ENCODE assay signal across 15 cellular contexts in the genomic region with DNA sequence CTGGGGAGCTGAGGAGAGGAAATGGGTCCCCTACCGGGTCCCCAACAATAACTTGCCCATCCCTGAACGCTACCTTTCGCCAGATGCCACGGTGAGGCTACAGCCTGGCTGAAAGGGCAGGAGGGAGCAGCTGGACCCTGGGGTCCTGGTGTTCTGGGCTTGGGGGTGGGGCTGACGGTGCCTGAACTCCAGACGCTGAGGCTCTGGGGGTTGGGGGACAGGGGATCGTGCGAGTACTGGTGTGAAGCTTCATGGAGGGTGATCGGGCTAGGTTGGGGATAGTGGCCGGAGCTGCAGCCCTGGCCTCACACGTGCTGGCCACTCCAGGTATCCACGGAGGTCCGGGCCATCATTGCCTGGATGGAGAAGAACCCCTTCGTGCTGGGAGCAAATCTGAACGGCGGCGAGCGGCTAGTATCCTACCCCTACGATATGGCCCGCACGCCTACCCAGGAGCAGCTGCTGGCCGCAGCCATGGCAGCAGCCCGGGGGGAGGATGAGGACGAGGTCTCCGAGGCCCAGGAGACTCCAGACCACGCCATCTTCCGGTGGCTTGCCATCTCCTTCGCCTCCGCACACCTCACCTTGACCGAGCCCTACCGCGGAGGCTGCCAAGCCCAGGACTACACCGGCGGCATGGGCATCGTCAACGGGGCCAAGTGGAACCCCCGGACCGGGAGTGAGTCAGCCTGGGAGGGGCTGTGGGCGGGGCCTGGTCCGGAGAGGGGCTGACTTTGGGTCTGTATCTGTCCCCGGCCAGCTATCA. TPM values are rescaled to one million over a fixed set of nuclear protein-coding genes. Genes with fewer than 3 reads are reported as not detected.
A peak's percentile ranks its signal among the peaks of the same experiment; 100 is the strongest.
DNase-seq lines count a peak whose midpoint lies in the region; ATAC-seq and TF ChIP-seq lines count a peak whose summit lies in the region.
"Had no signal": no experiment of that assay in that cellular context is flagged by ENCODE, and none has a peak within 500 bp of the region (broad histone marks: within the 10 kb centered on the region; RNA-seq: fewer than 3 reads in every experiment).

No MANE protein-coding gene starts in this region.

- no peak overlapping the region for H3K27ac ChIP-seq in HCT116 (ENCODE audit: low read depth, low read length)
- no peak overlapping the region for H3K27ac ChIP-seq in trophoblast cell (ENCODE audit: low read depth, low read length)
- no peak overlapping the region for H3K27ac ChIP-seq in CD8-positive, alpha-beta T cell (ENCODE audit: low read depth, low read length)

- no peak overlapping the region for H3K4me3 ChIP-seq in HCT116 (replicated peaks in 1 of 2; ENCODE audit: low read depth in 1 of 2, low read length in 2 of 2)
- no peak overlapping the region for H3K4me3 ChIP-seq in trophoblast cell (ENCODE audit: low read depth, low read length)
- H3K4me3 ChIP-seq in CD8-positive, alpha-beta T cell (ENCODE audit: low read depth, low read length): no peak overlapping the region

- no CpG with 5 or more reads among the region's 41 CpGs for WGBS in trophoblast cell (ENCODE audit: extremely low coverage, insufficient coverage, insufficient read length)

- peaks cover 17% of the 10 kb centered on the region for H3K36me3 Mint-ChIP-seq in WTC11
- H3K36me3 Mint-ChIP-seq in CD8-positive, alpha-beta T cell: peaks cover 68% of the 10 kb centered on the region

- H3K4me3 Mint-ChIP-seq in WTC11: no peak overlapping the region
- no peak overlapping the region for H3K4me3 Mint-ChIP-seq in CD8-positive, alpha-beta T cell

- H2BK120ac ChIP-seq in trophoblast cell (ENCODE audit: insufficient read depth, low read length, poor library complexity): no peak overlapping the region

- H3K36me3 ChIP-seq in HCT116 (ENCODE audit: control insufficient read depth in 1 of 2, insufficient read depth in 2 of 2, low read length in 2 of 2) (peaks cover 9 to 15% of the 10 kb centered on the region in 2 experiments; a peak in 3 of 4 replicates), trophoblast cell (ENCODE audit: control insufficient read depth in 1 of 2, insufficient read depth in 2 of 2, low read length in 2 of 2) (peaks cover 90 to 91% of the 10 kb centered on the region in 2 experiments)
- no peaks in the 10 kb centered on the region for H3K36me3 ChIP-seq in CD8-positive, alpha-beta T cell (ENCODE audit: insufficient read depth, low read length)

- no peak overlapping the region for H4K8ac ChIP-seq in trophoblast cell (ENCODE audit: low read depth, low read length)

- POLR2A ChIA-PET in HCT116 (lab: Charles Lee) (no interaction called here), WTC11 (lab: Charles Lee) (interaction anchor here (0.6 kb wide), 2 partner anchors 12 to 318 kb away, joined by 3 to 4 read pairs; no protein-coding TSS in a partner anchor)
- POLR2A ChIA-PET in CD8-positive, alpha-beta T cell (lab: Charles Lee): no interaction called here

- no peaks in the 10 kb centered on the region for H3K79me1 ChIP-seq in trophoblast cell (ENCODE audit: low read length)

- no peak overlapping the region for H3K14ac ChIP-seq in trophoblast cell (ENCODE audit: low read length)

- BruUV-seq in HCT116 (replicated peaks; lab: Mats Ljungman, UMichigan): no TSS peak

- no peaks in the 10 kb centered on the region for H3K9me2 ChIP-seq in HCT116 (ENCODE audit: insufficient read depth)

- no peak overlapping the region for H3K4ac ChIP-seq in trophoblast cell (ENCODE audit: low read depth, low read length)

- no peak overlapping the region for H2BK5ac ChIP-seq in trophoblast cell (ENCODE audit: low read depth, low read length, poor library complexity)

- ATAC-seq in HCT116 (peak; percentile 8; the same call in 1 of the 2 replicates), WTC11 (peak; percentile 38), HG03378 (IDR thresholded peaks at IDR 0.05; ENCODE audit: unreplicated experiment) (no peak), GM18519 (IDR thresholded peaks at IDR 0.05; ENCODE audit: low FRiP score, unreplicated experiment) (no peak)
- ATAC-seq in CD8-positive, alpha-beta T cell: no peak

- H3K23ac ChIP-seq in trophoblast cell (ENCODE audit: low read length): no peak overlapping the region

- H2AFZ ChIP-seq in HCT116 (ENCODE audit: low read depth, low read length, poor library complexity, severe bottlenecking) (no peak overlapping the region), trophoblast cell (ENCODE audit: insufficient read depth, low read length, poor library complexity) (no peak overlapping the region)

- H3K27me3 ChIP-seq in HCT116 (ENCODE audit: insufficient read depth, low read length) (no peaks in the 10 kb centered on the region), trophoblast cell (ENCODE audit: insufficient read depth, low read length) (no peaks in the 10 kb centered on the region)
- H3K27me3 ChIP-seq in CD8-positive, alpha-beta T cell (ENCODE audit: insufficient read depth, low read length): no peaks in the 10 kb centered on the region

- H3K27me3 Mint-ChIP-seq in WTC11 (ENCODE audit: low read depth): no peaks in the 10 kb centered on the region
- H3K27me3 Mint-ChIP-seq in CD8-positive, alpha-beta T cell (ENCODE audit: low read depth): no peaks in the 10 kb centered on the region

- H3K79me2 ChIP-seq in HCT116 (ENCODE audit: insufficient read depth, low read length): no peaks in the 10 kb centered on the region
- H3K79me2 ChIP-seq in trophoblast cell (ENCODE audit: control insufficient read depth, insufficient read depth, low read length, poor library complexity): no peaks in the 10 kb centered on the region

- no peaks in the 10 kb centered on the region for H4K20me1 ChIP-seq in HCT116 (ENCODE audit: insufficient read depth)

- H3K4me2 ChIP-seq in HCT116 (ENCODE audit: low read length): no peak overlapping the region
- H3K4me2 ChIP-seq in trophoblast cell (ENCODE audit: low read length): no peak overlapping the region

- RAD21 ChIA-PET in HCT116 (lab: Charles Lee; ENCODE audit: low non-redundant PET in 1 of 2, low total read pairs in 2 of 2, uncharacterized antibody in 2 of 2, unreplicated experiment in 2 of 2): no interaction called here

- H4K91ac ChIP-seq in trophoblast cell (ENCODE audit: low read depth, low read length): no peak overlapping the region

- H3K4me1 ChIP-seq in HCT116 (ENCODE audit: control insufficient read depth in 1 of 2, insufficient read depth in 2 of 2, low read length in 2 of 2) (no peaks in the 10 kb centered on the region), trophoblast cell (ENCODE audit: control insufficient read depth in 1 of 2, insufficient read depth in 2 of 2, low read length in 2 of 2) (no peaks in the 10 kb centered on the region)
- no peaks in the 10 kb centered on the region for H3K4me1 ChIP-seq in CD8-positive, alpha-beta T cell (ENCODE audit: insufficient read depth, low read length)

- H3K4me1 Mint-ChIP-seq in WTC11: 0 out of 2 replicates have a peak, but pooled peaks cover 2% of the 10 kb centered on the region
- H3K4me1 Mint-ChIP-seq in CD8-positive, alpha-beta T cell (ENCODE audit: low read depth): no peaks in the 10 kb centered on the region

- no peak overlapping the region for H3K18ac ChIP-seq in trophoblast cell (ENCODE audit: low read length)

- TF ChIP-seq CTCF in HCT116 (IDR thresholded peaks at IDR 0.05 in 2 of 3, conservative IDR thresholded peaks at IDR 0.05 in 1 of 3; ENCODE audit: borderline replicate concordance in 1 of 3, insufficient read depth in 1 of 3, low read depth in 2 of 3, low read length in 2 of 3) (no peak), WTC11 (IDR thresholded peaks at IDR 0.05) (no peak)
- TF ChIP-seq CTCF in CD8-positive, alpha-beta T cell (IDR thresholded peaks at IDR 0.05): no peak

- intact Hi-C loops in HCT116 (cut with micrococcal nuclease): no loop called here
- intact Hi-C loops in CD8-positive, alpha-beta T cell (cut with DNase I, micrococcal nuclease): no loop called here

- TF ChIP-seq POLR2A in HCT116 (IDR thresholded peaks at IDR 0.05; ENCODE audit: borderline replicate concordance, extremely low read depth, insufficient read depth, insufficient read length): no peak

- no peak overlapping the region for H4K12ac ChIP-seq in trophoblast cell (ENCODE audit: low read depth, low read length)

- H2BK12ac ChIP-seq in trophoblast cell (ENCODE audit: low read length): no peak overlapping the region

- no peak for TF ChIP-seq RAD21 in HCT116 (IDR thresholded peaks at IDR 0.05; ENCODE audit: low read depth)

- H3K27ac Mint-ChIP-seq in WTC11: no peak overlapping the region
- H3K27ac Mint-ChIP-seq in CD8-positive, alpha-beta T cell: no peak overlapping the region

- DNase-seq in NCI-H2029 (lab: John Stamatoyannopoulos, UW) (peak; percentile 26), NCI-H2029 treated with DMSO at 0.1 percent for 48 hours (lab: John Stamatoyannopoulos, UW) (no peak), HCT116 (ENCODE audit: low read depth, low spot score) (no peak), WTC11 (ENCODE audit: low spot score) (no peak), trophoblast cell (peak; percentile 60 to 73)
- no peak for DNase-seq in CD8-positive, alpha-beta T cell
- DNase-seq: activated naive CD4-positive, alpha-beta T cell treated with anti-CD3 and anti-CD28 coated beads, Interleukin-2, amount 50 U/mL, for 16 hours; effector memory CD4-positive, alpha-beta T cell; mammary epithelial cell; NCI-H1694 treated with DMSO at 0.1 percent for 48 hours; retina; stimulated activated CD4-positive, alpha-beta T cell treated with anti-CD3 and anti-CD28 coated beads, Interleukin-4, amount 100 ng/mL, for 24 hours had no signal

- no peaks in the 10 kb centered on the region for H3K9me3 Mint-ChIP-seq in WTC11
- no peaks in the 10 kb centered on the region for H3K9me3 Mint-ChIP-seq in CD8-positive, alpha-beta T cell

- no peak overlapping the region for H2AK5ac ChIP-seq in trophoblast cell (ENCODE audit: low read length)

- H3K9me3 ChIP-seq in HCT116 (ENCODE audit: control insufficient read depth in 1 of 2, insufficient read depth in 1 of 2, low read depth in 1 of 2, low read length in 2 of 2) (no peaks in the 10 kb centered on the region), trophoblast cell (ENCODE audit: insufficient read depth, low read depth, low read length) (no peaks in the 10 kb centered on the region)
- H3K9me3 ChIP-seq in CD8-positive, alpha-beta T cell (ENCODE audit: low read length): no peaks in the 10 kb centered on the region

- CTCF ChIA-PET in HCT116 (lab: Charles Lee) (no interaction called here), WTC11 (lab: Charles Lee) (interaction anchor here (2.0 kb wide), 1 partner anchor 11 kb away, joined by 13 read pairs; the partner anchor contains the start of gene POLD2)
- CTCF ChIA-PET in CD8-positive, alpha-beta T cell (lab: Charles Lee): no interaction called here

- H3K9ac ChIP-seq in HCT116 (ENCODE audit: low read length) (no peak overlapping the region), trophoblast cell (ENCODE audit: low read length) (no peak overlapping the region)

RNA-seq across cellular contexts. Expression of gene AEBP1, which starts 8.3 kb away (rescaled TPM):
- 0.49 TPM for total RNA-seq in HCT116 (2021; ENCODE audit: unreplicated experiment)
- 0.05 and 0.18 TPM in 2 replicates for polyA plus RNA-seq in HCT116 (2012)
- 50.8 to 55.5 TPM (median 52.4 TPM) in 3 replicates for total RNA-seq in WTC11 (2021)
- polyA plus RNA-seq in trophoblast cell (2013): 31.3 and 31.8 TPM in 2 replicates
- total RNA-seq in CD8-positive, alpha-beta T cell: 10 to 100 TPM; 15.9 to 22.6 TPM

RNA-seq across cellular contexts. Expression of gene POLD2, which starts 10.9 kb away (rescaled TPM):
- total RNA-seq in HCT116 (2021; ENCODE audit: unreplicated experiment) (237 TPM), WTC11 (2021) (140 to 154 TPM (median 146 TPM) in 3 replicates)
- polyA plus RNA-seq in HCT116 (2012): 250 and 261 TPM in 2 replicates
- 57.4 and 61.4 TPM in 2 replicates for polyA plus RNA-seq in trophoblast cell (2013)
- total RNA-seq in CD8-positive, alpha-beta T cell: 10 to 100 TPM; 44.0 to 48.9 TPM

RNA-seq across cellular contexts. Expression of gene MYL7, which starts 28.7 kb away (rescaled TPM):
- total RNA-seq in HCT116 (2021; ENCODE audit: unreplicated experiment) (not detected), WTC11 (2021) (0.39 to 1.6 TPM (median 0.90 TPM) in 3 replicates)
- 0.12 and 0.25 TPM in 2 replicates for polyA plus RNA-seq in HCT116 (2012)
- polyA plus RNA-seq in trophoblast cell (2013): 146 and 148 TPM in 2 replicates
- not detected for total RNA-seq in CD8-positive, alpha-beta T cell

RNA-seq across cellular contexts. Expression of gene POLM, which starts 30.1 kb away (rescaled TPM):
- total RNA-seq in HCT116 (2021; ENCODE audit: unreplicated experiment) (28.7 TPM), WTC11 (2021) (20.9 to 25.3 TPM (median 24.7 TPM) in 3 replicates)
- polyA plus RNA-seq in HCT116 (2012): 13.4 and 13.5 TPM in 2 replicates
- 10.0 and 10.3 TPM in 2 replicates for polyA plus RNA-seq in trophoblast cell (2013)
- 10 to 100 TPM; 35.7 to 42.0 TPM for total RNA-seq in CD8-positive, alpha-beta T cell

RNA-seq across cellular contexts. Expression of gene PGAM2, which starts 47.0 kb away (rescaled TPM):
- total RNA-seq in HCT116 (2021; ENCODE audit: unreplicated experiment): 0.27 TPM
- 0.39 and 0.42 TPM in 2 replicates for polyA plus RNA-seq in HCT116 (2012)
- total RNA-seq in WTC11 (2021): 2.4 to 5.6 TPM (median 3.9 TPM) in 3 replicates
- 0.14 TPM in 1 of 2 replicates, not detected in the other for polyA plus RNA-seq in trophoblast cell (2013)
- 1 to 10 TPM; 1.1 to 1.5 TPM for total RNA-seq in CD8-positive, alpha-beta T cell
- total RNA-seq: mammary epithelial cell had no signal
- polyA plus RNA-seq: mammary epithelial cell, neural cell had no signal

Comparison
In these comparisons a context has a peak if more than half of its experiments do, and no peak if none do; other contexts are left out.
1. DNase-seq: peak in NCI-H2029 (single experiment) and trophoblast cell (2 of 2); none in NCI-H2029 treated with DMSO at 0.1 percent for 48 hours (single experiment), HCT116 (single experiment), WTC11 (single experiment) and CD8-positive, alpha-beta T cell (0 of 7).
2. ATAC-seq: peak in HCT116 (single experiment) and WTC11 (single experiment); none in HG03378 (single experiment), GM18519 (single experiment) and CD8-positive, alpha-beta T cell (single experiment).
3. RNA of gene AEBP1, which starts 8.3 kb away (total RNA-seq): 50.8 to 55.5 TPM in WTC11 and 15.9 to 22.6 TPM in CD8-positive, alpha-beta T cell; 0.49 TPM in HCT116 (single experiment); every median in the first group is over 10 times any median in the second.